Comparison of ENCODE assay signal across 31 cellular contexts in the genomic region with DNA sequence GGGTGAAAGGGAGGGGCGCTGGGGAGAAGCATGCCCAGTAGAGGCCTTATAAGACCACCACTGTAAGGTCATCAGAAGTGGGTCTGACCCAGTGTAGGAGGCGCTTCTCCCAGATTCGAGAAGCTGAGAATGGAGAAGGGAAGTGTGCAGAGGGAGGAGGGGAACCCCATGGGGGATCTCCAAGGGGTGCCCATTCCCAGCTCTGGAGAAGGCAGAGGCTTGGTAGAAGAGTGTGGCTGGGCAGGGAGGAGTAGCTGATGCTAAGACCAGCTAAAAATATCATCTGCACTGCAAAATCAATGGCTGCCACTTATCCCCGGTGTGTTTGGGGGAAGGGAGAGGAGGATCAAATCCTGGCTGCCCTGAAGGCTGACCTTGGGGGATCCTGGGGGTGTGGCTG. TPM values are rescaled to one million over a fixed set of nuclear protein-coding genes. Genes with fewer than 3 reads are reported as not detected.
"Had no signal": no experiment of that assay in that cellular context is flagged by ENCODE, and none has a peak within 500 bp of the region (broad histone marks: within the 10 kb centered on the region; RNA-seq: fewer than 3 reads in every experiment).

No MANE protein-coding gene starts in this region.

- H3K27me3 ChIP-seq: ascending aorta, SJCRH30 had no signal

- H3K9me3 Mint-ChIP-seq: activated B cell treated with CpG ODN at 0.5 μM for 24 hours; activated CD4-positive, alpha-beta T cell treated with anti-CD3 and anti-CD28 coated beads, Interleukin-2, amount 10 ng/mL, durations not matched to agents 24 days and 14 days; activated naive CD4-positive, alpha-beta T cell treated with anti-CD3 and anti-CD28 coated beads, Interleukin-2, amount 50 U/mL, for 72 hours; activated naive CD8-positive, alpha-beta T cell treated with anti-CD3 and anti-CD28 coated beads, Interleukin-2, amount 50 U/mL, for 24 hours; activated T-cell treated with anti-CD3 and anti-CD28 coated beads, Interleukin-2, amount 50 U/mL, for 4 hours had no signal

- H3K27ac ChIP-seq: ascending aorta, body of pancreas, KMS-11, SJCRH30 had no signal

- H3K9me3 ChIP-seq: ascending aorta, body of pancreas, MG63, SJCRH30 had no signal

- H3K36me3 Mint-ChIP-seq: activated naive CD4-positive, alpha-beta T cell treated with anti-CD3 and anti-CD28 coated beads, Interleukin-2, amount 50 U/mL, for 72 hours had no signal

- H3K4me3 Mint-ChIP-seq: activated B cell treated with CpG ODN at 0.5 μM for 24 hours; activated CD4-positive, alpha-beta T cell treated with anti-CD3 and anti-CD28 coated beads, Interleukin-2, amount 10 ng/mL, durations not matched to agents 24 days and 14 days; activated naive CD8-positive, alpha-beta T cell treated with anti-CD3 and anti-CD28 coated beads, Interleukin-2, amount 50 U/mL, for 24 hours; activated T-cell treated with anti-CD3 and anti-CD28 coated beads, Interleukin-2, amount 50 U/mL, for 4 hours had no signal

- H3K36me3 ChIP-seq: ascending aorta, MG63 had no signal

- DNase-seq: activated B cell treated with CpG ODN at 0.5 μM for 24 hours; activated CD4-positive, alpha-beta T cell treated with anti-CD3 and anti-CD28 coated beads for 1 hour; activated CD4-positive, alpha-beta T cell treated with anti-CD3 and anti-CD28 coated beads, Interleukin-2, amount 10 ng/mL, durations not matched to agents 24 days and 14 days; activated CD4-positive, alpha-beta T cell treated with anti-CD3 and anti-CD28 coated beads, Interleukin-2, amount 50 U/mL, for 48 hours; activated CD8-positive, alpha-beta memory T cell treated with anti-CD3 and anti-CD28 coated beads for 24 hours; activated effector memory CD4-positive, alpha-beta T cell treated with anti-CD3 and anti-CD28 coated beads, Interleukin-2, amount 50 U/mL, for 16 hours; activated naive CD4-positive, alpha-beta T cell treated with Interleukin-2 at 50 U/mL for 16 hours; activated naive CD8-positive, alpha-beta T cell treated with anti-CD3 and anti-CD28 coated beads, Interleukin-2, amount 50 U/mL, for 24 hours; activated T-cell treated with anti-CD3 and anti-CD28 coated beads, Interleukin-2, amount 50 U/mL, for 4 hours; amniotic stem cell; body of pancreas; MG63; MV-4-11; NCI-H1092 treated with DMSO at 0.1 percent for 48 hours; NCI-H1417 treated with DMSO at 0.1 percent for 48 hours; NCI-H2029 treated with DMSO at 0.1 percent for 48 hours; NCI-H345; NCI-H510A; NCI-H526 treated with DMSO at 0.1 percent for 48 hours; NCI-H82; OCI-M1; Right ventricle myocardium superior; RPMI8226; SW 1271; T-helper 9 cell had no signal

- H3K4me3 ChIP-seq: ascending aorta, body of pancreas, MG63, SJCRH30 had no signal

- H3K27ac Mint-ChIP-seq: activated B cell treated with CpG ODN at 0.5 μM for 24 hours; activated CD4-positive, alpha-beta T cell treated with anti-CD3 and anti-CD28 coated beads, Interleukin-2, amount 10 ng/mL, durations not matched to agents 24 days and 14 days; activated naive CD4-positive, alpha-beta T cell treated with anti-CD3 and anti-CD28 coated beads, Interleukin-2, amount 50 U/mL, for 72 hours; activated naive CD8-positive, alpha-beta T cell treated with anti-CD3 and anti-CD28 coated beads, Interleukin-2, amount 50 U/mL, for 24 hours had no signal

- ATAC-seq: activated naive CD4-positive, alpha-beta T cell treated with anti-CD3 and anti-CD28 coated beads, Interleukin-2, amount 50 U/mL, for 72 hours; activated naive CD8-positive, alpha-beta T cell treated with anti-CD3 and anti-CD28 coated beads, Interleukin-2, amount 50 U/mL, for 24 hours; activated T-cell treated with anti-CD3 and anti-CD28 coated beads, Interleukin-2, amount 50 U/mL, for 4 hours; body of pancreas; Panc1; SK-N-SH treated with all-trans-retinoic acid at 6 μM for 48 hours had no signal

RNA-seq across cellular contexts. Expression of gene NGFR, which starts 7.2 kb away (rescaled TPM):
- total RNA-seq: activated CD4-positive, alpha-beta T cell treated with anti-CD3 and anti-CD28 coated beads, Interleukin-2, amount 10 ng/mL, durations not matched to agents 24 days and 14 days; activated naive CD4-positive, alpha-beta T cell treated with anti-CD3 and anti-CD28 coated beads, Interleukin-2, amount 50 U/mL, for 72 hours had no signal
